In the genomic region with DNA sequence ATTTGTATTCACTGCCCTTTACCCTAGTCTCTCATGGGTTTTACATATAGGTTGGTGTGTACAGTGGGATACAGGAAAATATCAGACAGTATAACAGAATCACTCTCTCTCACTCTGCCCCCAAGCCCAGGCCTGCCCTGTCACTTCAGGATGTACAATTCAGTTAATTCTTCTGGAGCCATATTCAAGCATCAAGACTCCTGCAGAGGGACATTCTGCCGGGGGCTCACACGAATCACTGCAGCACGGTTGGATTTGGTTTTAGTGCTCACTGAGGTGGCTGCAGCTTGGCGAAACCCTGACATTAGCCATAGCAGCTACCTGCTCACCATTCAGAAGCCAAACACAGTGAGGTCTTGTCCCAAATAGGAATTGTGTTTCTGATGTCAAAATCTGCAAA, we compare ENCODE assay signal across 9 cellular contexts.
A peak's percentile ranks its signal among the peaks of the same experiment; 100 is the strongest.
DNase-seq lines count a peak whose midpoint lies in the region; ATAC-seq and TF ChIP-seq lines count a peak whose summit lies in the region.
"Had no signal": no experiment of that assay in that cellular context is flagged by ENCODE, and none has a peak within 500 bp of the region (broad histone marks: within the 10 kb centered on the region; RNA-seq: fewer than 3 reads in every experiment).

No MANE protein-coding gene starts in this region.

- no peak for DNase-seq in CD8-positive, alpha-beta memory T cell
- DNase-seq in PC-3 (no peak), esophagus muscularis mucosa (ENCODE audit: extremely low spot score) (no peak), ACHN (no peak), ovary (no peak)
- DNase-seq: NCI-H1436 treated with DMSO at 0.1 percent for 48 hours had no signal

- H3K4me1 ChIP-seq in CD8-positive, alpha-beta memory T cell (ENCODE audit: insufficient read depth, low read length) = peaks cover 17% of the 10 kb centered on the region
- peaks cover 53% of the 10 kb centered on the region for H3K4me1 ChIP-seq in PC-3 (ENCODE audit: insufficient read depth, low read length)
- H3K4me1 ChIP-seq in esophagus muscularis mucosa = peaks cover 0 to 30% (median 24%) of the 10 kb centered on the region in 4 donors
- H3K4me1 ChIP-seq in skeletal muscle satellite cell (ENCODE audit: control insufficient read depth, insufficient read depth, low read length) = peaks cover 49% of the 10 kb centered on the region
- peaks cover 9% of the 10 kb centered on the region for H3K4me1 ChIP-seq in ovary (ENCODE audit: insufficient read depth)

- CTCF ChIA-PET in CD8-positive, alpha-beta memory T cell (lab: Charles Lee) = interaction anchor here (1.4 kb wide), 1 partner anchor 24 kb away, joined by 3 read pairs; no protein-coding TSS in a partner anchor
- CTCF ChIA-PET in PC-3 (lab: Charles Lee) = no interaction called here

- peaks cover 6% of the 10 kb centered on the region for H3F3A ChIP-seq in PC-3 (ENCODE audit: low read length, unreplicated experiment)

- POLR2A ChIA-PET in CD8-positive, alpha-beta memory T cell (lab: Charles Lee) = no interaction called here
- POLR2A ChIA-PET in PC-3 (lab: Charles Lee; ENCODE audit: unreplicated experiment) = no interaction called here

- no TSS peak for BruUV-seq in PC-3 (replicated peaks; lab: Mats Ljungman, UMichigan)

- no peak for TF ChIP-seq EP300 in esophagus muscularis mucosa (IDR thresholded peaks at IDR 0.05)
- TF ChIP-seq EP300 in ovary (IDR thresholded peaks at IDR 0.05) = no peak

- H3K9me3 Mint-ChIP-seq in CD8-positive, alpha-beta memory T cell = peaks cover 18 to 34% (median 28%) of the 10 kb centered on the region in 5 donors

- H2AFZ ChIP-seq in PC-3 (ENCODE audit: low read length) = no peak overlapping the region

- peaks cover 15% of the 10 kb centered on the region for H3K9me3 ChIP-seq in CD8-positive, alpha-beta memory T cell (ENCODE audit: low read length)
- H3K9me3 ChIP-seq in PC-3 (ENCODE audit: low read length) (peaks cover 10% of the 10 kb centered on the region; the same call in 1 of the 2 replicates), esophagus muscularis mucosa (peaks cover 0 to 20% (median 17%) of the 10 kb centered on the region in 4 donors), skeletal muscle satellite cell (replicated peaks; ENCODE audit: low read length) (peaks cover 4% of the 10 kb centered on the region), ovary (peaks cover 0 to 6% of the 10 kb centered on the region in 2 donors)

- no peaks in the 10 kb centered on the region for H3K36me3 ChIP-seq in CD8-positive, alpha-beta memory T cell (ENCODE audit: insufficient read depth, low read length)
- H3K36me3 ChIP-seq in PC-3 (ENCODE audit: low read depth, low read length) (peaks cover 2% of the 10 kb centered on the region; the same call in 1 of the 2 replicates), esophagus muscularis mucosa (peaks cover 0 to 2% (median under 1%) of the 10 kb centered on the region in 4 donors), skeletal muscle satellite cell (ENCODE audit: insufficient read depth, low read length) (peaks cover 2% of the 10 kb centered on the region), ovary (no peaks in the 10 kb centered on the region)

- 85% methylated on average over 4 of the region's 4 CpGs for WGBS in esophagus muscularis mucosa
- 90 to 98% (median 95%) methylated on average over 4 of the region's 4 CpGs for WGBS in ovary, 3 donors

- in situ Hi-C loops in ACHN (cut with HindIII; ENCODE audit: low pct_ligation_motif_present, low pct_unique_long_range_greater_than_20kb, low sequenced_read_pairs) = no loop called here

- no peak overlapping the region for H3K27ac Mint-ChIP-seq in CD8-positive, alpha-beta memory T cell
- H3K27ac Mint-ChIP-seq: activated naive CD4-positive, alpha-beta T cell treated with anti-CD3 and anti-CD28 coated beads, Interleukin-2, amount 50 U/mL, for 24 hours had no signal

- H3K9ac ChIP-seq in PC-3 (ENCODE audit: low read length) = peak overlapping the region; percentile 7; the same call in 1 of the 2 replicates
- peak overlapping the region; percentile 78 for H3K9ac ChIP-seq in skeletal muscle satellite cell (ENCODE audit: low read depth, low read length)

- peaks cover 0 to 1% of the 10 kb centered on the region in 2 donors for H3K27me3 Mint-ChIP-seq in CD8-positive, alpha-beta memory T cell
- H3K27me3 Mint-ChIP-seq: activated naive CD4-positive, alpha-beta T cell treated with anti-CD3 and anti-CD28 coated beads, Interleukin-2, amount 50 U/mL, for 24 hours had no signal

- no peaks in the 10 kb centered on the region for H3K79me2 ChIP-seq in PC-3 (ENCODE audit: low read length)

- H3K36me3 Mint-ChIP-seq in CD8-positive, alpha-beta memory T cell = peaks cover 1 to 30% (median 7%) of the 10 kb centered on the region in 3 donors

- no peak overlapping the region for H3K4me3 ChIP-seq in CD8-positive, alpha-beta memory T cell (ENCODE audit: low read length)
- no peak overlapping the region for H3K4me3 ChIP-seq in PC-3 (ENCODE audit: low read length)
- no peak overlapping the region for H3K4me3 ChIP-seq in esophagus muscularis mucosa
- H3K4me3 ChIP-seq in skeletal muscle satellite cell (ENCODE audit: low read length) = no peak overlapping the region
- H3K4me3 ChIP-seq in ovary = no peak overlapping the region

- no peaks in the 10 kb centered on the region for H4K20me1 ChIP-seq in PC-3 (ENCODE audit: low read length)

- H3K9me2 ChIP-seq in PC-3 (replicated peaks; ENCODE audit: low read length) = no peaks in the 10 kb centered on the region

- no peaks in the 10 kb centered on the region for H3K27me3 ChIP-seq in CD8-positive, alpha-beta memory T cell (ENCODE audit: insufficient read depth, low read length, poor library complexity, severe bottlenecking)
- H3K27me3 ChIP-seq in PC-3 (ENCODE audit: low read length) = no peaks in the 10 kb centered on the region
- H3K27me3 ChIP-seq in esophagus muscularis mucosa = no peaks in the 10 kb centered on the region
- no peaks in the 10 kb centered on the region for H3K27me3 ChIP-seq in skeletal muscle satellite cell (ENCODE audit: control insufficient read depth, insufficient read depth, low read length)
- no peaks in the 10 kb centered on the region for H3K27me3 ChIP-seq in ovary

- no peak overlapping the region for H3K4me3 Mint-ChIP-seq in CD8-positive, alpha-beta memory T cell

- intact Hi-C loops in PC-3 (cut with micrococcal nuclease) (no loop called here), esophagus muscularis mucosa (cut with DNase I) (no loop called here), ovary (cut with DNase I) (loop anchor here in 1 of 4 donors (10.0 kb wide), 1 partner anchor 1994 kb away; no protein-coding TSS in a partner anchor)

- H3K4me1 Mint-ChIP-seq in CD8-positive, alpha-beta memory T cell = peaks cover 17 to 21% (median 18%) of the 10 kb centered on the region in 3 donors

- TF ChIP-seq POLR2A in esophagus muscularis mucosa (IDR thresholded peaks at IDR 0.05; ENCODE audit: low read depth) = no peak
- no peak for TF ChIP-seq POLR2A in ovary (IDR thresholded peaks at IDR 0.05)

- H3K4me2 ChIP-seq in PC-3 (ENCODE audit: low read length) = peak overlapping the region; percentile 84
- no peak overlapping the region for H3K4me2 ChIP-seq in skeletal muscle satellite cell (ENCODE audit: low read length)

- TF ChIP-seq CTCF in PC-3 (conservative IDR thresholded peaks at IDR 0.05; ENCODE audit: low read depth, low read length) (no peak), esophagus muscularis mucosa (IDR thresholded peaks at IDR 0.05) (no peak), ovary (IDR thresholded peaks at IDR 0.05) (no peak)

- peak overlapping the region; percentile 28 for H3K27ac ChIP-seq in CD8-positive, alpha-beta memory T cell (ENCODE audit: low read depth, low read length)
- H3K27ac ChIP-seq in PC-3 (ENCODE audit: low read length) (peak overlapping the region; percentile 94), esophagus muscularis mucosa (replicated peaks in 1 of 4) (peak overlapping the region; percentile 61 to 80 (median 76)), ovary (peak overlapping the region in 1 of 2 donors; percentile 24)

- ATAC-seq in PC-3 = no peak
- ATAC-seq in GM21619 (IDR thresholded peaks at IDR 0.05; ENCODE audit: unreplicated experiment) = no peak
